In the genomic region with DNA sequence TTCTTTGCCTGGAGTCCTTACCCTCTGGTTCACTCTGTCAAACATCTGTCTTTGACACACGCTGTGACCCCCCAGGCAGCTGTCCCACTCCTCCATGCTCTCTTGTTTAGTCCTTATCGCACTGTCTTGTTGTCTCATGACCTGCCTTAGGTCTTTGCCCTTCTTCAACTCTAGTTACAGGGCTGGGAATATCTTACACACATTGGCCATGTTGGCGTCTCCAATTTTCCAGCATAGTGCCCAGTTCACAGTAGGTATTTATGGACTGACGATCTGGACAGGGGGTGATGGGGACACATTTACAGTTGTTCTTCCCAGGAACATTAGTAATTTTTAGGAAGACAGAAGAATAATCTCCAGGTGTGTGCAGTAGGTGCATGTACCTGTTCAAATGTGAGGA, we compare ENCODE assay signal across 7 cellular contexts.
"Had no signal": no experiment of that assay in that cellular context is flagged by ENCODE, and none has a peak within 500 bp of the region (broad histone marks: within the 10 kb centered on the region; RNA-seq: fewer than 3 reads in every experiment).

No MANE protein-coding gene starts in this region.

- H3K36me3 ChIP-seq: HAP-1 had no signal

- H3K9me3 Mint-ChIP-seq: HFFc6 had no signal

- H3K4me3 Mint-ChIP-seq: HFFc6 had no signal

- DNase-seq: GM23248, GOT3, H7, HFFc6, IMR-90 had no signal

- H3K4me3 ChIP-seq: GM23248, HAP-1 had no signal

- H3K9me3 ChIP-seq: HAP-1 had no signal

- H3K27ac ChIP-seq: GM23248 had no signal

- H3K27ac Mint-ChIP-seq: HFFc6 had no signal

- ATAC-seq: HCT116 had no signal
